In the genomic region with DNA sequence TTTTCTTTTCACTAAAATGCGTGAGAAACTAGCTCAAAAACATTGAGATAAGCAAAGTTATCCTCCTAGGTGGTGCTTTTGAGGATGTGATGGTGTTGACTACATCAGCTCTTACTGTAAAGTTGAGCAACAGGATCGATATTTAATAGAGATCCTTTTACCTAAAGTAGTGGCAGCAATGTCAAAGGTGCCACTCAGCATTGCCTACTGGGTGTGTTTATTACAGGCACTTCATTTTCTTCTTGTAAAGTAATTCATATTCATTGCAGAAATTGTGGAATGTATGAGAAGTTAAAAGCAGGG, we compare ENCODE assay signal across 9 cellular contexts. TPM values are rescaled to one million over a fixed set of nuclear protein-coding genes. Genes with fewer than 3 reads are reported as not detected.
DNase-seq lines count a peak whose midpoint lies in the region; ATAC-seq and TF ChIP-seq lines count a peak whose summit lies in the region.
"Had no signal": no experiment of that assay in that cellular context is flagged by ENCODE, and none has a peak within 500 bp of the region (broad histone marks: within the 10 kb centered on the region; RNA-seq: fewer than 3 reads in every experiment).

No MANE protein-coding gene starts in this region.

- H3K9me2 ChIP-seq in SK-N-SH = no peaks in the 10 kb centered on the region

- no peak for TF ChIP-seq EP300 in SK-N-SH (IDR thresholded peaks at IDR 0.05; ENCODE audit: borderline replicate concordance in 1 of 2, low read depth in 1 of 2, low read length in 1 of 2)

- H3K9me3 Mint-ChIP-seq in activated T-helper 1 cell treated with anti-CD3 and anti-CD28 coated beads, Interleukin-12 subunit alpha, Interleukin-12 subunit beta, Interleukin-2, Interleukin-4 antibody, amounts not matched to agents 30 ng/mL and 10 ng/mL and 1 ng/mL, durations not matched to agents 14 hours and 24 hours and 36 hours = no peaks in the 10 kb centered on the region
- no peaks in the 10 kb centered on the region for H3K9me3 Mint-ChIP-seq in stimulated activated naive B cell treated with anti-CD40 and anti-IgM and Interleukin-4, amounts not matched to agents 10 μg/mL and 1 μg/mL and 100 μg/mL, for 72 hours

- peak overlapping the region; percentile 80 to 89 for H3K4me3 ChIP-seq in SK-N-SH (ENCODE audit: low read depth in 2 of 2, low read length in 1 of 2)
- H3K4me3 ChIP-seq in iPS-20b (ENCODE audit: low read length) = peak overlapping the region; percentile 71

- H3K27ac ChIP-seq in SK-N-SH (ENCODE audit: low read depth in 2 of 2, low read length in 1 of 2) (no peak overlapping the region), iPS-20b (ENCODE audit: low read length) (no peak overlapping the region)

- TF ChIP-seq CTCF in SK-N-SH (IDR thresholded peaks at IDR 0.05) (no peak), omental fat pad (IDR thresholded peaks at IDR 0.05) (no peak)

- peaks cover 14% of the 10 kb centered on the region for H3F3A ChIP-seq in SK-N-SH (replicated peaks; ENCODE audit: insufficient read depth)

- peak overlapping the region; percentile 97 for H3K9ac ChIP-seq in SK-N-SH
- peak overlapping the region; percentile 73 for H3K9ac ChIP-seq in iPS-20b (ENCODE audit: low read depth, low read length)

- H3K9me3 ChIP-seq in SK-N-SH (no peaks in the 10 kb centered on the region), iPS-20b (ENCODE audit: insufficient read depth, low read depth, low read length) (no peaks in the 10 kb centered on the region)

- peaks cover 35% of the 10 kb centered on the region for H3K36me3 Mint-ChIP-seq in activated T-helper 1 cell treated with anti-CD3 and anti-CD28 coated beads, Interleukin-12 subunit alpha, Interleukin-12 subunit beta, Interleukin-2, Interleukin-4 antibody, amounts not matched to agents 30 ng/mL and 10 ng/mL and 1 ng/mL, durations not matched to agents 14 hours and 24 hours and 36 hours (ENCODE audit: low read depth)
- peaks cover 29 to 31% of the 10 kb centered on the region in 2 donors for H3K36me3 Mint-ChIP-seq in stimulated activated naive B cell treated with anti-CD40 and anti-IgM and Interleukin-4, amounts not matched to agents 10 μg/mL and 1 μg/mL and 100 μg/mL, for 72 hours

- H3K27ac Mint-ChIP-seq in activated T-helper 1 cell treated with anti-CD3 and anti-CD28 coated beads, Interleukin-12 subunit alpha, Interleukin-12 subunit beta, Interleukin-2, Interleukin-4 antibody, amounts not matched to agents 30 ng/mL and 10 ng/mL and 1 ng/mL, durations not matched to agents 14 hours and 24 hours and 36 hours = peak overlapping the region; percentile 92
- H3K27ac Mint-ChIP-seq in stimulated activated naive B cell treated with anti-CD40 and anti-IgM and Interleukin-4, amounts not matched to agents 10 μg/mL and 1 μg/mL and 100 μg/mL, for 72 hours = peak overlapping the region; percentile 99

- DNase-seq in SK-N-SH = no peak
- no peak for DNase-seq in activated T-helper 1 cell treated with anti-CD3 and anti-CD28 coated beads, Interleukin-12 subunit alpha, Interleukin-12 subunit beta, Interleukin-2, Interleukin-4 antibody, amounts not matched to agents 30 ng/mL and 10 ng/mL and 1 ng/mL, durations not matched to agents 14 hours and 24 hours and 36 hours (ENCODE audit: low spot score)
- DNase-seq in stimulated activated naive B cell treated with anti-CD40 and anti-IgM and Interleukin-4, amounts not matched to agents 10 μg/mL and 1 μg/mL and 100 μg/mL, for 72 hours = no peak
- no peak for DNase-seq in SK-N-DZ (ENCODE audit: low spot score)
- DNase-seq in AG20443 (ENCODE audit: low spot score) = no peak
- no peak for DNase-seq in omental fat pad (ENCODE audit: low spot score)
- DNase-seq: 8988T had no signal

- CTCF ChIA-PET in SK-N-SH (lab: Yijun Ruan, JAX) = interaction anchor here (0.6 to 5.5 kb wide), 8 partner anchors 12 to 119 kb away, joined by 3 to 33 read pairs (median 3); no protein-coding TSS in a partner anchor

- H3K27me3 ChIP-seq in SK-N-SH (ENCODE audit: insufficient read depth) (no peaks in the 10 kb centered on the region), iPS-20b (ENCODE audit: insufficient read depth, low read length) (no peaks in the 10 kb centered on the region; the same call in 1 of the 2 replicates)

- H3K4me1 Mint-ChIP-seq in activated T-helper 1 cell treated with anti-CD3 and anti-CD28 coated beads, Interleukin-12 subunit alpha, Interleukin-12 subunit beta, Interleukin-2, Interleukin-4 antibody, amounts not matched to agents 30 ng/mL and 10 ng/mL and 1 ng/mL, durations not matched to agents 14 hours and 24 hours and 36 hours (ENCODE audit: low read depth) = peaks cover 32% of the 10 kb centered on the region
- peaks cover 26 to 40% of the 10 kb centered on the region in 2 donors for H3K4me1 Mint-ChIP-seq in stimulated activated naive B cell treated with anti-CD40 and anti-IgM and Interleukin-4, amounts not matched to agents 10 μg/mL and 1 μg/mL and 100 μg/mL, for 72 hours

- peak overlapping the region; percentile 94 for H3K4me2 ChIP-seq in SK-N-SH

- ATAC-seq in SK-N-SH treated with all-trans-retinoic acid at 6 μM for 48 hours (no peak), omental fat pad (ENCODE audit: low FRiP score) (no peak)
- ATAC-seq in stimulated activated naive B cell treated with anti-CD40 and anti-IgM and Interleukin-4, amounts not matched to agents 10 μg/mL and 1 μg/mL and 100 μg/mL, for 72 hours (replicated peaks) = no peak

- peaks cover 8% of the 10 kb centered on the region in 2 experiments for H3K4me1 ChIP-seq in SK-N-SH (ENCODE audit: control insufficient read depth in 1 of 2, insufficient read depth in 2 of 2, low read depth in 1 of 2, low read length in 1 of 2)
- H3K4me1 ChIP-seq in iPS-20b (ENCODE audit: insufficient read depth, low read length) = peaks cover 13% of the 10 kb centered on the region; the same call in 1 of the 2 replicates

- intact Hi-C loops in activated T-helper 1 cell treated with anti-CD3 and anti-CD28 coated beads, Interleukin-12 subunit alpha, Interleukin-12 subunit beta, Interleukin-2, Interleukin-4 antibody, amounts not matched to agents 30 ng/mL and 10 ng/mL and 1 ng/mL, durations not matched to agents 14 hours and 24 hours and 36 hours (cut with micrococcal nuclease) = loop anchor here (5.0 kb wide), 3 partner anchors 190 to 345 kb away; a partner anchor contains a TSS

- peaks cover 22% of the 10 kb centered on the region for H4K20me1 ChIP-seq in SK-N-SH (ENCODE audit: insufficient read depth)

- H3K27me3 Mint-ChIP-seq in activated T-helper 1 cell treated with anti-CD3 and anti-CD28 coated beads, Interleukin-12 subunit alpha, Interleukin-12 subunit beta, Interleukin-2, Interleukin-4 antibody, amounts not matched to agents 30 ng/mL and 10 ng/mL and 1 ng/mL, durations not matched to agents 14 hours and 24 hours and 36 hours (ENCODE audit: insufficient read depth) = peaks cover 6% of the 10 kb centered on the region
- H3K27me3 Mint-ChIP-seq in stimulated activated naive B cell treated with anti-CD40 and anti-IgM and Interleukin-4, amounts not matched to agents 10 μg/mL and 1 μg/mL and 100 μg/mL, for 72 hours = no peaks in the 10 kb centered on the region

- peaks cover 56% of the 10 kb centered on the region for H3K79me2 ChIP-seq in SK-N-SH (ENCODE audit: insufficient read depth)

- 15% methylated on average over 2 of the region's 2 CpGs for WGBS in SK-N-SH (ENCODE audit: low lambda C conversion rate)

- TF ChIP-seq RAD21 in SK-N-SH (IDR thresholded peaks at IDR 0.05; ENCODE audit: low read length) = no peak

- POLR2A ChIA-PET in SK-N-SH (lab: Yijun Ruan, JAX) = interaction anchor here (0.8 kb wide), 1 partner anchor 16 kb away, joined by 4 read pairs; no protein-coding TSS in a partner anchor

- peak overlapping the region; percentile 96 for H3K4me3 Mint-ChIP-seq in activated T-helper 1 cell treated with anti-CD3 and anti-CD28 coated beads, Interleukin-12 subunit alpha, Interleukin-12 subunit beta, Interleukin-2, Interleukin-4 antibody, amounts not matched to agents 30 ng/mL and 10 ng/mL and 1 ng/mL, durations not matched to agents 14 hours and 24 hours and 36 hours
- H3K4me3 Mint-ChIP-seq in stimulated activated naive B cell treated with anti-CD40 and anti-IgM and Interleukin-4, amounts not matched to agents 10 μg/mL and 1 μg/mL and 100 μg/mL, for 72 hours = peak overlapping the region; percentile 92 to 95

- H2AFZ ChIP-seq in SK-N-SH (ENCODE audit: low read depth) = no peak overlapping the region

- H3K36me3 ChIP-seq in SK-N-SH (replicated peaks in 1 of 2; ENCODE audit: control insufficient read depth in 1 of 2, insufficient read depth in 2 of 2, low read length in 1 of 2) (peaks cover 27 to 28% of the 10 kb centered on the region in 2 experiments), iPS-20b (ENCODE audit: insufficient read depth, low read depth, low read length) (peaks cover 38% of the 10 kb centered on the region)

RNA-seq across cellular contexts. Expression of a gene that starts 1.4 kb away (rescaled TPM):
- polyA plus RNA-seq in SK-N-SH (2012; rRNA removed) = 87.6 and 104 TPM in 2 replicates
- polyA plus RNA-seq in SK-N-SH (2012; cell fraction: cytosol; rRNA removed) = 57.9 and 80.3 TPM in 2 replicates
- polyA plus RNA-seq in SK-N-SH (2012; cell fraction: nucleus; rRNA removed) = 104 and 122 TPM in 2 replicates
- 191 and 201 TPM in 2 replicates for total RNA-seq in activated T-helper 1 cell treated with anti-CD3 and anti-CD28 coated beads, Interleukin-12 subunit alpha, Interleukin-12 subunit beta, Interleukin-2, Interleukin-4 antibody, amounts not matched to agents 30 ng/mL and 10 ng/mL and 1 ng/mL, durations not matched to agents 14 hours and 24 hours and 36 hours
- polyA plus RNA-seq in SK-N-DZ (2014; cell fraction: cytosol; rRNA removed) = 214 and 237 TPM in 2 replicates
- polyA plus RNA-seq in SK-N-DZ (2014; cell fraction: nucleus; rRNA removed) = 148 and 168 TPM in 2 replicates
- total RNA-seq in omental fat pad = 10 to 100 TPM; 75.3 to 98.0 (median 79.4) TPM

RNA-seq across cellular contexts. Expression of a gene that starts 19.2 kb away (rescaled TPM):
- polyA plus RNA-seq in SK-N-SH (2012; rRNA removed) = not detected in 2 replicates
- 0.01 and 0.03 TPM in 2 replicates for polyA plus RNA-seq in SK-N-SH (2012; cell fraction: cytosol; rRNA removed)
- polyA plus RNA-seq in SK-N-SH (2012; cell fraction: nucleus; rRNA removed) = not detected in 2 replicates
- total RNA-seq in activated T-helper 1 cell treated with anti-CD3 and anti-CD28 coated beads, Interleukin-12 subunit alpha, Interleukin-12 subunit beta, Interleukin-2, Interleukin-4 antibody, amounts not matched to agents 30 ng/mL and 10 ng/mL and 1 ng/mL, durations not matched to agents 14 hours and 24 hours and 36 hours = 0.42 and 0.73 TPM in 2 replicates
- polyA plus RNA-seq in SK-N-DZ (2014; cell fraction: cytosol; rRNA removed) = not detected in 2 replicates
- polyA plus RNA-seq in SK-N-DZ (2014; cell fraction: nucleus; rRNA removed) = not detected in 2 replicates
- 1 to 10 TPM in 1 of 4 donors, under 1 TPM in 2, not detected in 1; 0.65 to 1.1 (median 0.72) TPM for total RNA-seq in omental fat pad

RNA-seq across cellular contexts. Expression of a gene that starts 33.2 kb away (rescaled TPM):
- not detected in 2 replicates for polyA plus RNA-seq in SK-N-SH (2012; rRNA removed)
- polyA plus RNA-seq in SK-N-SH (2012; cell fraction: cytosol; rRNA removed) = 0.03 TPM in 1 of 2 replicates, not detected in the other
- not detected in 2 replicates for polyA plus RNA-seq in SK-N-SH (2012; cell fraction: nucleus; rRNA removed)
- total RNA-seq in activated T-helper 1 cell treated with anti-CD3 and anti-CD28 coated beads, Interleukin-12 subunit alpha, Interleukin-12 subunit beta, Interleukin-2, Interleukin-4 antibody, amounts not matched to agents 30 ng/mL and 10 ng/mL and 1 ng/mL, durations not matched to agents 14 hours and 24 hours and 36 hours = not detected in 2 replicates
- polyA plus RNA-seq in SK-N-DZ (2014; cell fraction: cytosol; rRNA removed) = 0.32 and 0.63 TPM in 2 replicates
- 0.27 and 0.50 TPM in 2 replicates for polyA plus RNA-seq in SK-N-DZ (2014; cell fraction: nucleus; rRNA removed)
- 10 to 100 TPM in 2 of 4 donors, not detected in 2; 51.8 to 75.2 TPM for total RNA-seq in omental fat pad

RNA-seq across cellular contexts. Expression of a gene that starts 54.5 kb away (rescaled TPM):
- polyA plus RNA-seq in SK-N-SH (2012; rRNA removed) = not detected in 2 replicates
- polyA plus RNA-seq in SK-N-SH (2012; cell fraction: cytosol; rRNA removed) = not detected in 2 replicates
- polyA plus RNA-seq in SK-N-SH (2012; cell fraction: nucleus; rRNA removed) = not detected in 2 replicates
- not detected in 2 replicates for total RNA-seq in activated T-helper 1 cell treated with anti-CD3 and anti-CD28 coated beads, Interleukin-12 subunit alpha, Interleukin-12 subunit beta, Interleukin-2, Interleukin-4 antibody, amounts not matched to agents 30 ng/mL and 10 ng/mL and 1 ng/mL, durations not matched to agents 14 hours and 24 hours and 36 hours
- not detected in 2 replicates for polyA plus RNA-seq in SK-N-DZ (2014; cell fraction: cytosol; rRNA removed)
- polyA plus RNA-seq in SK-N-DZ (2014; cell fraction: nucleus; rRNA removed) = not detected in 2 replicates
- not detected for total RNA-seq in omental fat pad

RNA-seq across cellular contexts. Expression of a gene that starts 54.6 kb away (rescaled TPM):
- polyA plus RNA-seq in SK-N-SH (2012; rRNA removed) = 27.8 and 38.5 TPM in 2 replicates
- polyA plus RNA-seq in SK-N-SH (2012; cell fraction: cytosol; rRNA removed) = 28.1 and 30.4 TPM in 2 replicates
- polyA plus RNA-seq in SK-N-SH (2012; cell fraction: nucleus; rRNA removed) = 21.0 and 22.8 TPM in 2 replicates
- 70.8 and 77.4 TPM in 2 replicates for total RNA-seq in activated T-helper 1 cell treated with anti-CD3 and anti-CD28 coated beads, Interleukin-12 subunit alpha, Interleukin-12 subunit beta, Interleukin-2, Interleukin-4 antibody, amounts not matched to agents 30 ng/mL and 10 ng/mL and 1 ng/mL, durations not matched to agents 14 hours and 24 hours and 36 hours
- 23.9 and 33.0 TPM in 2 replicates for polyA plus RNA-seq in SK-N-DZ (2014; cell fraction: cytosol; rRNA removed)
- polyA plus RNA-seq in SK-N-DZ (2014; cell fraction: nucleus; rRNA removed) = 23.2 and 24.6 TPM in 2 replicates
- total RNA-seq in omental fat pad = 100 to 1,000 TPM in 2 of 4 donors, 10 to 100 TPM in 2; 78.5 to 338 (median 163) TPM
